In the genomic region with DNA sequence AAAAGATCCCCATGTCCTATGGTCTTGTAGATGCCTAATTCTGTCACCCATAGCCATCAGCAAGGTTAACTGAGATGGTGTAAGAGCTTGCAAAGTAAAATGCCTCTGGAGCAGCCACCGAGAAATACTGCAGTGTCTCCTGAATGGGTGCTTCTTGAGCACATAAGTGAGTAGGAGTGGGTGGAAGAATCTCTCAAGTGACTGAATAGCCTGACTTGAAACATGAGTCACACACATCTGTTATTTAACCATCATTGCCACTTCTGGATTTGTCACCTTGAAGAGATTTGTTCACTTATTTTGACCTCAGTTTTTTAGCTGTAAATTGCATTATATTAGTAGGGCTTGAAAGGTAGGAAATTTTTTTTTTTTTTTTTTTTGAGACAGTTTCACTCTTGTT, we compare ENCODE assay signal across 8 cellular contexts. TPM values are rescaled to one million over a fixed set of nuclear protein-coding genes. Genes with fewer than 3 reads are reported as not detected.
A peak's percentile ranks its signal among the peaks of the same experiment; 100 is the strongest.
DNase-seq lines count a peak whose midpoint lies in the region; ATAC-seq, FAIRE-seq and TF ChIP-seq lines count a peak whose summit lies in the region.
"Had no signal": no experiment of that assay in that cellular context is flagged by ENCODE, and none has a peak within 500 bp of the region (broad histone marks: within the 10 kb centered on the region; RNA-seq: fewer than 3 reads in every experiment).

No MANE protein-coding gene starts in this region.

- FAIRE-seq in HTR-8/SVneo (lab: Jason Lieb, UNC) (peak; percentile 9), bronchial epithelial cell (lab: Jason Lieb, UNC) (no peak)

- DNase-seq in DMS79 (lab: John Stamatoyannopoulos, UW), result peak; percentile 78
- no peak for DNase-seq in HTR-8/SVneo (ENCODE audit: insufficient read length, low spot score)
- peak; percentile 59 for DNase-seq in bronchial epithelial cell (ENCODE audit: low read depth)
- peak; percentile 53 for DNase-seq in osteoblast (ENCODE audit: insufficient read length, low spot score, missing footprints)
- no peak for DNase-seq in NCI-H146 treated with DMSO at 0.1 percent for 48 hours (lab: John Stamatoyannopoulos, UW; ENCODE audit: unreplicated experiment)

- no peak overlapping the region for H3K4me2 ChIP-seq in osteoblast (ENCODE audit: insufficient read depth, low read length)

- no peak for TF ChIP-seq CTCF in bronchial epithelial cell (IDR thresholded peaks at IDR 0.05; ENCODE audit: insufficient read depth, low read length, severe bottlenecking)
- no peak for TF ChIP-seq CTCF in osteoblast (IDR thresholded peaks at IDR 0.05; ENCODE audit: extremely low read depth, low read depth, low read length)

- no peaks in the 10 kb centered on the region for H4K20me1 ChIP-seq in osteoblast (ENCODE audit: insufficient read depth, low read length)

- ATAC-seq in HG02938 (IDR thresholded peaks at IDR 0.05; ENCODE audit: unreplicated experiment) (no peak), HG03175 (IDR thresholded peaks at IDR 0.05; ENCODE audit: unreplicated experiment) (no peak)

- H3K27ac ChIP-seq in osteoblast (ENCODE audit: low read depth, low read length), result peak overlapping the region; percentile 7
- H3K27ac ChIP-seq: ascending aorta had no signal

- H3K27me3 ChIP-seq in bronchial epithelial cell (ENCODE audit: control insufficient read depth, insufficient read depth, low read length), result no peaks in the 10 kb centered on the region
- no peaks in the 10 kb centered on the region for H3K27me3 ChIP-seq in osteoblast (ENCODE audit: insufficient read depth, low read length)
- H3K27me3 ChIP-seq: ascending aorta had no signal

- H3K4me3 ChIP-seq in bronchial epithelial cell (ENCODE audit: low read depth, low read length) (no peak overlapping the region), osteoblast (ENCODE audit: insufficient read depth, low read length) (no peak overlapping the region)
- H3K4me3 ChIP-seq: ascending aorta had no signal

- no peaks in the 10 kb centered on the region for H3K36me3 ChIP-seq in bronchial epithelial cell (ENCODE audit: control insufficient read depth, insufficient read depth, low read length)
- H3K36me3 ChIP-seq in osteoblast (ENCODE audit: insufficient read depth, low read length), result no peaks in the 10 kb centered on the region
- H3K36me3 ChIP-seq: ascending aorta had no signal

- H3K79me2 ChIP-seq in osteoblast (ENCODE audit: insufficient read depth, low read length), result peaks cover 4% of the 10 kb centered on the region

- peaks cover 13% of the 10 kb centered on the region for H3K4me1 ChIP-seq in osteoblast (ENCODE audit: insufficient read depth, low read length)
- H3K4me1 ChIP-seq: ascending aorta had no signal

- no peak overlapping the region for H2AFZ ChIP-seq in osteoblast (ENCODE audit: low read length)

- no peaks in the 10 kb centered on the region for H3K9me3 ChIP-seq in osteoblast (ENCODE audit: low read depth, low read length)
- H3K9me3 ChIP-seq: ascending aorta had no signal

RNA-seq across cellular contexts. Expression of gene ZNF714, which starts 2.3 kb away (rescaled TPM):
- total RNA-seq in bronchial epithelial cell (3.7 and 7.3 TPM in 2 replicates), osteoblast (5.1 and 5.6 TPM in 2 replicates)

RNA-seq across cellular contexts. Expression of gene ZNF431, which starts 57.5 kb away (rescaled TPM):
- 9.0 and 14.8 TPM in 2 replicates for total RNA-seq in bronchial epithelial cell
- total RNA-seq in osteoblast, result 3.8 and 4.0 TPM in 2 replicates

Comparison
In these comparisons a context has a peak if more than half of its experiments do, and no peak if none do; other contexts are left out.
1. DNase-seq: peak in DMS79 (single experiment), bronchial epithelial cell (single experiment) and osteoblast (single experiment); none in HTR-8/SVneo (single experiment) and NCI-H146 treated with DMSO at 0.1 percent for 48 hours (single experiment).